ENCODE assay signal across 17 cellular contexts in the genomic region with DNA sequence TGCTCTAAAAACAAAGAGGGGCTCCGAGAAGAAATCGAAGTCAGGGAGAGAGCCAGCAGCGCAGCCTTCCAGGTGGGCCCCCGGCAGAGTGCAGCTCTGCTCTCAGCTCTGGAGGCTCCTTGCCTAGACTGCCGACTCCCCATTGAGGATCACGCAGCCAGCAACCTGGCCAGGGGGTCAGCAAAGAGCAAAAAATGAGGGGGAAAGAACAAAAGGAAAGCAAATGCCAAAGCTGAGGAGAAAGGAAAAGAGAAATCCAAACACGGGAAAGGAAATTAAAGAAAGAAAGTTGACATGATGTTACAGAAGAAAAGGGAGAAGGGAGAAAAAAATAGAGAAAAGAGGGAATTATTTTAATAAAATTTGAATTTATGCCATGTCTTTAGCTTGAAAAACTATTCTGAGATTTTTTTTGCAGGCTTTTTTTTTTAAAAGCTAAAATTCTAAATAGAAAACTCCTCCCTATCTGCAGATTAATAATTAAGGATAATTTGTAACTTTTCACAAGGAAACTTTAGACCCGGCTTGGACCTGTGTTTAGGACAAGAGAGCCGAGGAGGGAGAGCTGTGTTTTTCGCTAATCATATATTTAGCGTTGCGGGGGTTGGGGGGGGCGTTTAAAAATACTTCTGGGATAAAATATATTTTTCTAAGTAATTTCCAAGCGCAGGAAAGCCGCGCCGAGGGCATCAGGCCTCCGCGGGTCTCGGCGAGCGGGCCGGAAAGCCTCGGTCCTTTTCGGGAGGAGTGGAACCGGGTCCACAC. TPM values are rescaled to one million over a fixed set of nuclear protein-coding genes. Genes with fewer than 3 reads are reported as not detected.
DNase-seq lines count a peak whose midpoint lies in the region; ATAC-seq, FAIRE-seq and TF ChIP-seq lines count a peak whose summit lies in the region.
"Had no signal": no experiment of that assay in that cellular context is flagged by ENCODE, and none has a peak within 500 bp of the region (broad histone marks: within the 10 kb centered on the region; RNA-seq: fewer than 3 reads in every experiment).

No MANE protein-coding gene starts in this region.

- H3K27ac Mint-ChIP-seq in brain, result peak overlapping the region in 2 of 5 experiments; percentile 38 to 78
- H3K27ac Mint-ChIP-seq in naive thymus-derived CD8-positive, alpha-beta T cell, result no peak overlapping the region

- no peak overlapping the region for H3K9ac ChIP-seq in HepG2 (ENCODE audit: insufficient read depth, low read depth, low read length)
- H3K9ac ChIP-seq: SK-N-SH had no signal

- H3K9me3 ChIP-seq in HepG2 (ENCODE audit: low read length) (no peaks in the 10 kb centered on the region), right lobe of liver (no peaks in the 10 kb centered on the region), testis (no peaks in the 10 kb centered on the region)
- H3K9me3 ChIP-seq: SK-N-SH had no signal

- H3K27me3 ChIP-seq in HepG2 (ENCODE audit: control insufficient read depth in 1 of 2, insufficient read depth in 2 of 2, low read length in 2 of 2), result peaks cover 40 to 94% of the 10 kb centered on the region in 2 experiments
- peaks cover 14 to 49% of the 10 kb centered on the region in 2 donors for H3K27me3 ChIP-seq in right lobe of liver
- H3K27me3 ChIP-seq in testis, result no peaks in the 10 kb centered on the region

- no peak for DNase-seq in HepG2 (ENCODE audit: low spot score)
- no peak for DNase-seq in right lobe of liver
- no peak for DNase-seq in naive thymus-derived CD8-positive, alpha-beta T cell
- no peak for DNase-seq in NCI-H2171 (lab: John Stamatoyannopoulos, UW)
- DNase-seq in testis, result no peak
- DNase-seq: activated CD4-positive, CD25-positive, alpha-beta regulatory T cell; C1 segment of cervical spinal cord; erythroblast; NCI-H2227 treated with DMSO at 0.1 percent for 48 hours; stimulated activated CD4-positive, alpha-beta T cell treated with anti-CD3 and anti-CD28 coated beads, Interleukin-2, amount 100 ng/mL, for 48 hours had no signal

- TF ChIP-seq EP300 in HepG2 (IDR thresholded peaks at IDR 0.05; ENCODE audit: low read depth in 2 of 2, low read length in 2 of 2) (no peak), HepG2 (CRISPR knock-in tag; IDR thresholded peaks at IDR 0.05; ENCODE audit: borderline replicate concordance) (no peak)

- peaks cover 99% of the 10 kb centered on the region for H3K27me3 Mint-ChIP-seq in brain
- H3K27me3 Mint-ChIP-seq in naive thymus-derived CD8-positive, alpha-beta T cell, result peaks cover 31 to 87% (median 64%) of the 10 kb centered on the region in 5 donors

- CTCF ChIA-PET in HepG2 (lab: Yijun Ruan, JAX; ENCODE audit: low intra/inter-chr PET ratio, low total read pairs), result no interaction called here

- H3K4me2 ChIP-seq in HepG2 (ENCODE audit: low read depth, low read length), result no peak overlapping the region
- H3K4me2 ChIP-seq: SK-N-SH had no signal

- ATAC-seq in HepG2 (no peak), right lobe of liver (no peak), GM21528 (IDR thresholded peaks at IDR 0.05; ENCODE audit: low FRiP score, unreplicated experiment) (no peak), GM21360 (IDR thresholded peaks at IDR 0.05; ENCODE audit: unreplicated experiment) (no peak)
- no peak for ATAC-seq in naive thymus-derived CD8-positive, alpha-beta T cell
- ATAC-seq: HCT116 had no signal

- in situ Hi-C loops in HepG2 (cut with HindIII; ENCODE audit: extremely low pct_ligation_motif_present, low pct_unique_long_range_greater_than_20kb), result no loop called here

- H3K36me3 Mint-ChIP-seq in brain, result no peaks in the 10 kb centered on the region
- H3K36me3 Mint-ChIP-seq in naive thymus-derived CD8-positive, alpha-beta T cell, result peaks cover 0 to 2% (median 0%) of the 10 kb centered on the region in 3 donors

- BruUV-seq in HepG2 (replicated peaks; lab: Mats Ljungman, UMichigan), result no TSS peak

- TF ChIP-seq RAD21 in HepG2 (CRISPR knock-in tag; IDR thresholded peaks at IDR 0.05), result no peak

- peaks cover 51% of the 10 kb centered on the region for H3K4me1 Mint-ChIP-seq in brain
- H3K4me1 Mint-ChIP-seq in naive thymus-derived CD8-positive, alpha-beta T cell, result peaks cover 24 to 63% (median 48%) of the 10 kb centered on the region in 4 donors

- H3K4me3 Mint-ChIP-seq in brain, result peak overlapping the region; percentile 18 to 88 (median 73)
- H3K4me3 Mint-ChIP-seq in naive thymus-derived CD8-positive, alpha-beta T cell, result peak overlapping the region; percentile 51 to 80 (median 65)

- H3K9me3 Mint-ChIP-seq in brain, result peaks cover 0 to 12% (median 0%) of the 10 kb centered on the region in 5 experiments
- H3K9me3 Mint-ChIP-seq in naive thymus-derived CD8-positive, alpha-beta T cell, result no peaks in the 10 kb centered on the region

- no peaks in the 10 kb centered on the region for H3K36me3 ChIP-seq in HepG2 (replicated peaks in 1 of 2; ENCODE audit: control insufficient read depth in 1 of 2, insufficient read depth in 2 of 2, low read length in 2 of 2)
- H3K36me3 ChIP-seq in right lobe of liver, result no peaks in the 10 kb centered on the region
- H3K36me3 ChIP-seq in testis (ENCODE audit: low read depth, missing control alignments), result no peaks in the 10 kb centered on the region
- H3K36me3 ChIP-seq: cardiac muscle cell had no signal

- H3K4me3 ChIP-seq in HepG2 (replicated peaks in 1 of 3; ENCODE audit: insufficient read depth in 1 of 3, low read depth in 2 of 3, low read length in 3 of 3) (no peak overlapping the region), right lobe of liver (no peak overlapping the region), testis (no peak overlapping the region)
- H3K4me3 ChIP-seq: cardiac muscle cell had no signal

- no peak for TF ChIP-seq POLR2A in HepG2 (IDR thresholded peaks at IDR 0.05; ENCODE audit: insufficient read depth in 1 of 2, low read depth in 2 of 2, low read length in 2 of 2)
- TF ChIP-seq POLR2A in right lobe of liver (IDR thresholded peaks at IDR 0.05), result no peak
- no peak for TF ChIP-seq POLR2A in testis (IDR thresholded peaks at IDR 0.05)

- POLR2A ChIA-PET in HepG2 (lab: Yijun Ruan, JAX), result no interaction called here
- POLR2A ChIA-PET in naive thymus-derived CD8-positive, alpha-beta T cell (lab: Charles Lee), result no interaction called here

- no peak overlapping the region for H2AFZ ChIP-seq in HepG2 (ENCODE audit: low read length)

- intact Hi-C loops in HepG2 (cut with micrococcal nuclease; ENCODE audit: unreplicated experiment) (no loop called here), right lobe of liver (cut with DNase I) (loop anchor here in 1 of 2 donors (10.0 kb wide), 1 partner anchor 182 kb away; no protein-coding TSS in a partner anchor), testis (cut with DNase I; ENCODE audit: low total_unique reads) (no loop called here)

- H3K4me1 ChIP-seq in HepG2 (ENCODE audit: insufficient read depth, low read length) (0 out of 2 replicates have a peak, but pooled peaks cover 4% of the 10 kb centered on the region), right lobe of liver (peaks cover 0 to 13% (median 2%) of the 10 kb centered on the region in 4 donors), testis (peaks cover 28% of the 10 kb centered on the region)

- peaks cover 2% of the 10 kb centered on the region; the same call in 1 of the 2 replicates for H4K20me1 ChIP-seq in HepG2 (ENCODE audit: insufficient read depth, low read length)

- H3K79me2 ChIP-seq in HepG2 (ENCODE audit: insufficient read depth, low read length), result no peaks in the 10 kb centered on the region

- no peak for TF ChIP-seq CTCF in HepG2 (CRISPR knock-in tag; IDR thresholded peaks at IDR 0.05)
- no peak for TF ChIP-seq CTCF in right lobe of liver (IDR thresholded peaks at IDR 0.05)
- no peak for TF ChIP-seq CTCF in brain (conservative IDR thresholded peaks at IDR 0.05)
- no peak for TF ChIP-seq CTCF in testis (IDR thresholded peaks at IDR 0.05)

- H3K27ac ChIP-seq in HepG2 (ENCODE audit: extremely low read length, insufficient read depth, low read length) (no peak overlapping the region), right lobe of liver (no peak overlapping the region), testis (no peak overlapping the region)
- H3K27ac ChIP-seq: cardiac muscle cell had no signal

- no peak for FAIRE-seq in HepG2 (lab: Jason Lieb, UNC)

- WGBS in HepG2 (ENCODE audit: low lambda C conversion rate), result 16% methylated on average over 24 of the region's 26 CpGs
- WGBS in right lobe of liver (ENCODE audit: insufficient coverage, low coverage, low lambda C conversion rate, missing lambda C conversion rate), result 5% methylated on average over 15 of the region's 26 CpGs
- WGBS in testis, 2 donors, result 8% methylated on average over 26 of the region's 26 CpGs

TF ChIP-seq in HepG2, 621 proteins besides CTCF, POLR2A, EP300 and RAD21 (continues in another document):
- TF ChIP-seq EZH2 (conservative IDR thresholded peaks at IDR 0.05; ENCODE audit: low read depth, low read length), result 0 out of 2 replicates have a peak, but pooled peaks have one; percentile 71
- no peak for TF ChIP-seq ZNF333 (CRISPR knock-in tag; IDR thresholded peaks at IDR 0.05; ENCODE audit: borderline replicate concordance)

RNA-seq across cellular contexts. Expression of gene PAX2, which starts 1.9 kb away (rescaled TPM):
- not detected in 2 replicates for total RNA-seq in HepG2 (2016; rRNA removed; fragmentation: Illumina TruSeq; extraction: Trizol)
- total RNA-seq in HepG2 (2016; cell fraction: cytosol; rRNA removed; fragmentation: Illumina TruSeq; extraction: Trizol; ENCODE audit: low read depth), result not detected in 2 replicates
- total RNA-seq in HepG2 (2016; cell fraction: insoluble cytoplasmic fraction; rRNA removed; fragmentation: Illumina TruSeq; extraction: Trizol), result not detected in 2 replicates
- not detected in 2 replicates for total RNA-seq in HepG2 (2016; cell fraction: membrane; rRNA removed; fragmentation: Illumina TruSeq; extraction: Trizol)
- not detected in 2 replicates for total RNA-seq in HepG2 (2016; cell fraction: nucleus; rRNA removed; fragmentation: Illumina TruSeq; extraction: Trizol)
- polyA plus RNA-seq in HepG2 (2011; rRNA removed), result not detected in 2 replicates
- not detected in 2 replicates for polyA plus RNA-seq in HepG2 (2011; cell fraction: cytosol; rRNA removed)
- polyA plus RNA-seq in HepG2 (2011; cell fraction: nucleus; rRNA removed), result not detected in 2 replicates
- not detected in 2 replicates for polyA plus RNA-seq in HepG2 (2012)
- not detected in 2 replicates for polyA plus RNA-seq in HepG2 (2016; cell fraction: cytosol; fragmentation: Illumina TruSeq; extraction: Trizol; ENCODE audit: low read depth)
- not detected in 2 replicates for polyA plus RNA-seq in HepG2 (2016; cell fraction: insoluble cytoplasmic fraction; fragmentation: Illumina TruSeq; extraction: Trizol; ENCODE audit: low read depth)
- not detected in 2 replicates for polyA plus RNA-seq in HepG2 (2016; cell fraction: membrane; fragmentation: Illumina TruSeq; extraction: Trizol; ENCODE audit: low read depth)
- polyA plus RNA-seq in HepG2 (2016; cell fraction: nucleus; fragmentation: Illumina TruSeq; extraction: Trizol; ENCODE audit: insufficient read depth, low read depth), result not detected in 2 replicates
- polyA minus RNA-seq in HepG2 (2011; rRNA and poly(A)+ RNA removed; ENCODE audit: low replicate concordance), result not detected in 2 replicates
- not detected in 2 replicates for polyA minus RNA-seq in HepG2 (2011; cell fraction: cytosol; rRNA and poly(A)+ RNA removed)
- not detected in 2 replicates for polyA minus RNA-seq in HepG2 (2011; cell fraction: nucleus; rRNA and poly(A)+ RNA removed)
- under 1 TPM in 1 of 6 experiments, not detected in 5; 0.24 TPM for total RNA-seq in right lobe of liver
- not detected for polyA plus RNA-seq in brain (ENCODE audit: insufficient read depth, low read depth, low replicate concordance)
- total RNA-seq in naive thymus-derived CD8-positive, alpha-beta T cell, result not detected
- polyA plus RNA-seq in naive thymus-derived CD8-positive, alpha-beta T cell, result not detected
- total RNA-seq in testis, result 1 to 10 TPM; 1.1 to 3.7 TPM
- polyA plus RNA-seq in testis (ENCODE audit: insufficient read depth, low read depth, low replicate concordance), result 1.5 TPM
- total RNA-seq: cardiac muscle cell, pulmonary artery endothelial cell had no signal
- polyA plus RNA-seq: cardiac muscle cell, SK-N-SH had no signal
